8 cellular contexts compared by ENCODE assay signal in the genomic region with DNA sequence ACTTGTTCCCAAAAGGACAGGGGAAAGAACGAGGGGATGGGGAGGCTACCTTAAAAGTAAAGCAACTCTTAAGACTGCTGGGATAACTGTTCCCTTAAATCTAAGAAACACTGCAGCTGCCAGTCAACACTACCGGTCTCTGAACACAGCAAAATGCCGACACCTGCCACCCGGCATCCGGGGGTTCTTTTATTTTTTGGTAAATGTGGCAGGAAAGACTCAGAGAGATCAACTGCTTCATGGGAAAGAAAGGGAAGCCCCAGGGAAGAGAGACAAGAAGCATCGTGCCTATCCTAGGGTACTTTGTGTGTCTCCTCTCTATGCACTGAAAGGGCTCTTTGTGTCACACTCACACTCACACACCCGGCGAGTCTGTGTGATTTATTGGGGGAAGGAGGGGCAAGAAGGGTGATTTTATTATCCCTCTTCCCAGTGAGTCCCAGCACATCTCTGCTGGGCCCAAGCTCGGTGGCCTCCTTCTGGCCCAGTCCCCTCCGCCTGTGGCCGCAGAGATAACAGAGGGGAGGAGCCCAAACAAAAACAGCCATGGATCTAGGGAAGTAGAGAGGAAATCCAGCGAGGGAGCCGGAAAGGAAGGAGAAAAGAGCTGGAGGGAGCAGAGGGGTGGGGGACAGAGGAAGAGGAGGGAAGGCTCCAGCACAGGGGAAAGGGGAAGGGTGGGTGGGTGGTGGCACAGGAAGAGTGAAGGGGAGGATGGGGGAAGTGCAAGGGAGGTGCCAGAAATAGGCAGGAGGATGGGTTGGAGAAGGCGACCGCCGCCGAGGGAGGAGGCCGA. TPM values are rescaled to one million over a fixed set of nuclear protein-coding genes. Genes with fewer than 3 reads are reported as not detected.
DNase-seq lines count a peak whose midpoint lies in the region; ATAC-seq and TF ChIP-seq lines count a peak whose summit lies in the region.

No MANE protein-coding gene starts in this region.

- peaks cover 25% of the 10 kb centered on the region for H3K36me3 Mint-ChIP-seq in activated T-cell treated with anti-CD3 and anti-CD28 coated beads, Interleukin-2, amount 50 U/mL, for 4 hours (ENCODE audit: insufficient read depth)
- peaks cover 0 to 6% (median 2%) of the 10 kb centered on the region in 3 donors for H3K36me3 Mint-ChIP-seq in naive thymus-derived CD8-positive, alpha-beta T cell

- POLR2A ChIA-PET in naive thymus-derived CD8-positive, alpha-beta T cell (lab: Charles Lee), result interaction anchor here (0.7 to 1.0 kb wide), 6 partner anchors 22 to 161 kb away, joined by 3 to 4 read pairs (median 3); no protein-coding TSS in a partner anchor

- H3K27me3 ChIP-seq in MG63, result no peaks in the 10 kb centered on the region

- H3K4me3 ChIP-seq in MG63, result peak overlapping the region; percentile 64
- peak overlapping the region; percentile 77 for H3K4me3 ChIP-seq in fibroblast of villous mesenchyme (ENCODE audit: low read depth, low read length)

- H3K4me1 Mint-ChIP-seq in activated T-cell treated with anti-CD3 and anti-CD28 coated beads, Interleukin-2, amount 50 U/mL, for 4 hours (ENCODE audit: low read depth), result peaks cover 49% of the 10 kb centered on the region
- peaks cover 44 to 70% (median 56%) of the 10 kb centered on the region in 4 donors for H3K4me1 Mint-ChIP-seq in naive thymus-derived CD8-positive, alpha-beta T cell

- H3K9me3 Mint-ChIP-seq in activated T-cell treated with anti-CD3 and anti-CD28 coated beads, Interleukin-2, amount 50 U/mL, for 4 hours, result no peaks in the 10 kb centered on the region
- no peaks in the 10 kb centered on the region for H3K9me3 Mint-ChIP-seq in naive thymus-derived CD8-positive, alpha-beta T cell

- H3K36me3 ChIP-seq in MG63, result no peaks in the 10 kb centered on the region; the same call in 1 of the 2 replicates

- no peak for ATAC-seq in activated T-cell treated with anti-CD3 and anti-CD28 coated beads, Interleukin-2, amount 50 U/mL, for 4 hours
- no peak for ATAC-seq in naive thymus-derived CD8-positive, alpha-beta T cell
- no peak for ATAC-seq in GM18909 (IDR thresholded peaks at IDR 0.05; ENCODE audit: poor library complexity, unreplicated experiment)

- no peak for TF ChIP-seq CTCF in fibroblast of villous mesenchyme (IDR thresholded peaks at IDR 0.05; ENCODE audit: insufficient read depth, low read depth, low read length)

- peak overlapping the region; percentile 88 to 98 (median 96) for H3K27ac Mint-ChIP-seq in naive thymus-derived CD8-positive, alpha-beta T cell

- no peaks in the 10 kb centered on the region for H3K27me3 Mint-ChIP-seq in activated T-cell treated with anti-CD3 and anti-CD28 coated beads, Interleukin-2, amount 50 U/mL, for 4 hours (ENCODE audit: low read depth)
- no peaks in the 10 kb centered on the region for H3K27me3 Mint-ChIP-seq in naive thymus-derived CD8-positive, alpha-beta T cell

- DNase-seq in NCI-H2196 (lab: John Stamatoyannopoulos, UW; ENCODE audit: unreplicated experiment) (peak; percentile 39), NCI-H2196 treated with DMSO at 0.1 percent for 48 hours (lab: John Stamatoyannopoulos, UW; ENCODE audit: unreplicated experiment) (no peak), MG63 (no peak), fibroblast of villous mesenchyme (ENCODE audit: low read depth) (no peak), NCI-H128 (lab: John Stamatoyannopoulos, UW; ENCODE audit: unreplicated experiment) (no peak)
- DNase-seq in activated T-cell treated with anti-CD3 and anti-CD28 coated beads, Interleukin-2, amount 50 U/mL, for 4 hours, result no peak
- peak in 7 of 10 donors; percentile 19 to 51 (median 40) for DNase-seq in naive thymus-derived CD8-positive, alpha-beta T cell

- H3K9me3 ChIP-seq in MG63, result no peaks in the 10 kb centered on the region

- peak overlapping the region; percentile 98 for H3K4me3 Mint-ChIP-seq in activated T-cell treated with anti-CD3 and anti-CD28 coated beads, Interleukin-2, amount 50 U/mL, for 4 hours
- peak overlapping the region; percentile 86 to 100 (median 97) for H3K4me3 Mint-ChIP-seq in naive thymus-derived CD8-positive, alpha-beta T cell

RNA-seq across cellular contexts. Expression of a gene that starts 1.3 kb away (rescaled TPM):
- 48.7 and 69.0 TPM in 2 replicates for total RNA-seq in MG63 (2014; rRNA removed; shearing (Covaris generic); ENCODE audit: low replicate concordance)
- 100 to 1,000 TPM; 481 to 505 (median 485) TPM for total RNA-seq in activated T-cell treated with anti-CD3 and anti-CD28 coated beads, Interleukin-2, amount 50 U/mL, for 4 hours
- total RNA-seq in fibroblast of villous mesenchyme, result 26.8 and 35.1 TPM in 2 replicates
- 100 to 1,000 TPM; 521 to 531 TPM for total RNA-seq in naive thymus-derived CD8-positive, alpha-beta T cell
- polyA plus RNA-seq in naive thymus-derived CD8-positive, alpha-beta T cell, result 100 to 1,000 TPM; 159 to 317 (median 317) TPM

Comparison
In these comparisons a context has a peak if more than half of its experiments do, and no peak if none do; other contexts are left out.
1. DNase-seq: peak in NCI-H2196 (single experiment) and naive thymus-derived CD8-positive, alpha-beta T cell (7 of 10); none in NCI-H2196 treated with DMSO at 0.1 percent for 48 hours (single experiment), MG63 (single experiment), activated T-cell treated with anti-CD3 and anti-CD28 coated beads, Interleukin-2, amount 50 U/mL, for 4 hours (single experiment), fibroblast of villous mesenchyme (single experiment) and NCI-H128 (single experiment).